Comparison of ENCODE assay signal across 24 cellular contexts in genomic region chr7:157989611-157990010, GRCh38.
"Had no signal": no experiment of that assay in that cellular context is flagged by ENCODE, and none has a peak within 500 bp of the region (broad histone marks: within the 10 kb centered on the region; RNA-seq: fewer than 3 reads in every experiment).

No MANE protein-coding gene starts in this region.

- ATAC-seq: K562, Panc1, PC-3, SK-N-SH treated with all-trans-retinoic acid at 6 μM for 48 hours had no signal

- H3K27ac ChIP-seq: HL-60, KMS-11, RWPE1, SJCRH30 had no signal

- H3K9me3 ChIP-seq: SJCRH30 had no signal

- H3K36me3 Mint-ChIP-seq: IgD-negative memory B cell had no signal

- H3K27me3 Mint-ChIP-seq: IgD-negative memory B cell had no signal

- H3K4me1 ChIP-seq: SJCRH30 had no signal

- FAIRE-seq: HTR-8/SVneo, K562 had no signal

- H3K4me3 ChIP-seq: K562, SJCRH30 had no signal

- H3K4me3 Mint-ChIP-seq: IgD-negative memory B cell had no signal

- H3K36me3 ChIP-seq: SJCRH30 had no signal

- H3K4me2 ChIP-seq: KMS-11 had no signal

- DNase-seq: Kasumi-1; MV-4-11; NCI-H1048; NCI-H1105; NCI-H1436 treated with DMSO at 0.1 percent for 48 hours; NCI-H1694; NCI-H187 treated with DMSO at 0.1 percent for 48 hours; NCI-H2029 treated with DMSO at 0.1 percent for 48 hours; NCI-H446 treated with DMSO at 0.1 percent for 48 hours; NCI-H510A treated with DMSO at 0.1 percent for 48 hours; NCI-H526; NCI-H82; NK-92 treated with Interleukin-12 subunit alpha and Interleukin-12 subunit beta, amount 100 ng/mL, for 24 hours; PC-3; SHP77 treated with DMSO at 0.1 percent for 48 hours had no signal

- H3K9ac ChIP-seq: KMS-11 had no signal
